31 cellular contexts compared by ENCODE assay signal in genomic region chr18:7122376-7122775, GRCh38. TPM values are rescaled to one million over a fixed set of nuclear protein-coding genes. Genes with fewer than 3 reads are reported as not detected.
"Had no signal": no experiment of that assay in that cellular context is flagged by ENCODE, and none has a peak within 500 bp of the region (broad histone marks: within the 10 kb centered on the region; RNA-seq: fewer than 3 reads in every experiment).

No MANE protein-coding gene starts in this region.

- ATAC-seq: activated CD4-positive, CD25-positive, alpha-beta regulatory T cell treated with anti-CD3 and anti-CD28 coated beads, Interleukin-2, amount 50 U/mL, for 24 hours; activated CD8-positive, alpha-beta T cell treated with anti-CD3 and anti-CD28 coated beads for 36 hours; activated T-cell treated with anti-CD3 and anti-CD28 coated beads, Interleukin-2, amount 50 U/mL, for 4 hours; activated T-helper 17 cell treated with anti-CD3 and anti-CD28 coated beads, Interleukin-2, amount 50 U/mL, for 72 hours; body of pancreas; effector memory CD8-positive, alpha-beta T cell; gastroesophageal sphincter; T-helper 17 cell had no signal

- H3K36me3 Mint-ChIP-seq: activated naive CD8-positive, alpha-beta T cell had no signal

- H3K27me3 Mint-ChIP-seq: effector memory CD8-positive, alpha-beta T cell had no signal

- H3K4me3 Mint-ChIP-seq: activated B cell treated with CpG ODN at 0.5 μM for 24 hours; activated CD8-positive, alpha-beta T cell treated with anti-CD3 and anti-CD28 coated beads for 36 hours; activated naive CD8-positive, alpha-beta T cell; activated T-cell treated with anti-CD3 and anti-CD28 coated beads, Interleukin-2, amount 50 U/mL, for 4 hours; activated T-helper 17 cell treated with anti-CD3 and anti-CD28 coated beads, Interleukin-2, amount 50 U/mL, for 72 hours; effector memory CD8-positive, alpha-beta T cell; T-helper 17 cell; T-helper 2 cell treated with Interferon-gamma antibody and Interleukin-4, amounts not matched to agents 5 μg/mL and 100 μg/mL, for 36 hours had no signal

- H3K27ac Mint-ChIP-seq: activated B cell treated with CpG ODN at 0.5 μM for 24 hours; activated CD8-positive, alpha-beta T cell treated with anti-CD3 and anti-CD28 coated beads for 36 hours; activated naive CD8-positive, alpha-beta T cell; activated T-helper 17 cell treated with anti-CD3 and anti-CD28 coated beads, Interleukin-2, amount 50 U/mL, for 72 hours; effector memory CD8-positive, alpha-beta T cell; T-helper 17 cell; T-helper 2 cell treated with Interferon-gamma antibody and Interleukin-4, amounts not matched to agents 5 μg/mL and 100 μg/mL, for 36 hours had no signal

- H3K4me1 Mint-ChIP-seq: activated B cell treated with CpG ODN at 0.5 μM for 24 hours; activated T-helper 17 cell treated with anti-CD3 and anti-CD28 coated beads, Interleukin-2, amount 50 U/mL, for 72 hours; T-helper 17 cell had no signal

- DNase-seq: activated B cell treated with CpG ODN at 0.5 μM for 24 hours; activated CD4-positive, alpha-beta T cell treated with anti-CD3 and anti-CD28 coated beads for 48 hours; activated CD4-positive, alpha-beta T cell treated with anti-CD3 and anti-CD28 coated beads, Interleukin-2, amount 50 U/mL, for 1 hour; activated CD4-positive, alpha-beta T cell treated with anti-CD3 and anti-CD28 coated beads, Interleukin-2, amount 50 U/mL, for 48 hours; activated CD8-positive, alpha-beta memory T cell treated with anti-CD3 and anti-CD28 coated beads for 24 hours; activated CD8-positive, alpha-beta T cell treated with anti-CD3 and anti-CD28 coated beads for 36 hours; activated effector memory CD4-positive, alpha-beta T cell treated with Interleukin-2 at 50 U/mL for 16 hours; activated gamma-delta T cell treated with Interleukin-2 at 50 U/mL for 16 hours; activated naive CD4-positive, alpha-beta T cell treated with anti-CD3 and anti-CD28 coated beads, Interleukin-2, amount 50 U/mL, for 16 hours; activated naive CD4-positive, alpha-beta T cell treated with Interleukin-2 at 50 U/mL for 16 hours; activated T-cell treated with anti-CD3 and anti-CD28 coated beads, Interleukin-2, amount 50 U/mL, for 4 hours; amniotic stem cell; anterior cingulate cortex; body of pancreas; caudate nucleus; cortex of kidney; dermis blood vessel endothelial cell; effector CD4-positive, alpha-beta T cell; effector memory CD8-positive, alpha-beta T cell; esophagus squamous epithelium; foreskin melanocyte; T-helper 1 cell; T-helper 17 cell; T1000; WERI-Rb-1 had no signal

RNA-seq across cellular contexts. Expression of gene LAMA1, which starts 4.8 kb away (rescaled TPM):
- total RNA-seq: activated B cell treated with CpG ODN at 0.5 μM for 24 hours; activated CD8-positive, alpha-beta T cell treated with anti-CD3 and anti-CD28 coated beads for 36 hours; activated T-helper 17 cell treated with anti-CD3 and anti-CD28 coated beads, Interleukin-2, amount 50 U/mL, for 72 hours; endothelial cell of umbilical vein; T-helper 17 cell had no signal
